Comparison of ENCODE assay signal across 24 cellular contexts in genomic region chr4:168723569-168723968, GRCh38.
DNase-seq lines count a peak whose midpoint lies in the region; ATAC-seq, FAIRE-seq and TF ChIP-seq lines count a peak whose summit lies in the region.
"Had no signal": no experiment of that assay in that cellular context is flagged by ENCODE, and none has a peak within 500 bp of the region (broad histone marks: within the 10 kb centered on the region; RNA-seq: fewer than 3 reads in every experiment).

No MANE protein-coding gene starts in this region.

- H3K27ac ChIP-seq in HepG2 (ENCODE audit: extremely low read length, insufficient read depth, low read length), result no peak overlapping the region
- H3K27ac ChIP-seq in right lobe of liver, result no peak overlapping the region
- H3K27ac ChIP-seq in GM12878 (ENCODE audit: control insufficient read depth, insufficient read depth), result no peak overlapping the region
- H3K27ac ChIP-seq in naive thymus-derived CD4-positive, alpha-beta T cell (ENCODE audit: low read depth, low read length), result no peak overlapping the region
- peak overlapping the region in 1 of 5 donors; percentile 8 for H3K27ac ChIP-seq in stomach
- H3K27ac ChIP-seq: BLaER1, cardiac muscle cell had no signal

- H2AFZ ChIP-seq in HepG2 (ENCODE audit: low read length), result no peak overlapping the region
- H2AFZ ChIP-seq in GM12878 (ENCODE audit: control insufficient read depth, low read depth, low read length), result no peak overlapping the region

- H3K4me2 ChIP-seq in HepG2 (ENCODE audit: low read depth, low read length) (no peak overlapping the region), GM12878 (ENCODE audit: control insufficient read depth, insufficient read depth) (no peak overlapping the region)
- H3K4me2 ChIP-seq: BLaER1 had no signal

- ATAC-seq in HepG2 (no peak), right lobe of liver (no peak), GM12878 (peak; percentile 42), HG02610 (IDR thresholded peaks at IDR 0.05; ENCODE audit: unreplicated experiment) (no peak)
- peak; percentile 3 for ATAC-seq in naive thymus-derived CD4-positive, alpha-beta T cell
- no peak for ATAC-seq in activated CD8-positive, alpha-beta memory T cell treated with anti-CD3 and anti-CD28 coated beads, Interleukin-2, amount 10 ng/mL, durations not matched to agents 7 days and 5 days
- ATAC-seq: HCT116 had no signal

- TF ChIP-seq RAD21 in HepG2 (CRISPR knock-in tag; IDR thresholded peaks at IDR 0.05) (no peak), GM12878 (IDR thresholded peaks at IDR 0.05; ENCODE audit: insufficient read depth, low read depth, low read length) (no peak)

- BruUV-seq in HepG2 (replicated peaks; lab: Mats Ljungman, UMichigan) (no TSS peak), GM12878 (replicated peaks; lab: Mats Ljungman, UMichigan) (no TSS peak)

- no peaks in the 10 kb centered on the region for H4K20me1 ChIP-seq in HepG2 (ENCODE audit: insufficient read depth, low read length)
- H4K20me1 ChIP-seq in GM12878 (ENCODE audit: control insufficient read depth, insufficient read depth), result no peaks in the 10 kb centered on the region
- H4K20me1 ChIP-seq: BLaER1 had no signal

- intact Hi-C loops in HepG2 (cut with micrococcal nuclease; ENCODE audit: unreplicated experiment) (no loop called here), right lobe of liver (cut with DNase I) (no loop called here), GM12878 (cut with micrococcal nuclease; ENCODE audit: unreplicated experiment) (loop anchor here (5.0 kb wide), 1 partner anchor 129 kb away; no protein-coding TSS in a partner anchor), stomach (cut with DNase I; ENCODE audit: low total_unique reads) (no loop called here)
- intact Hi-C loops in naive thymus-derived CD4-positive, alpha-beta T cell (cut with micrococcal nuclease), result no loop called here

- H3K79me2 ChIP-seq in HepG2 (ENCODE audit: insufficient read depth, low read length) (no peaks in the 10 kb centered on the region), GM12878 (ENCODE audit: control insufficient read depth, insufficient read depth, low read length) (no peaks in the 10 kb centered on the region)

- H3K9me3 Mint-ChIP-seq in naive thymus-derived CD4-positive, alpha-beta T cell, result peaks cover under 1 to 18% (median 6%) of the 10 kb centered on the region in 11 donors
- H3K9me3 Mint-ChIP-seq in activated CD8-positive, alpha-beta memory T cell treated with anti-CD3 and anti-CD28 coated beads, Interleukin-2, amount 10 ng/mL, durations not matched to agents 7 days and 5 days (ENCODE audit: low read depth), result no peaks in the 10 kb centered on the region
- H3K9me3 Mint-ChIP-seq: activated B cell treated with CpG ODN at 0.5 μM for 24 hours had no signal

- DNase-seq in HepG2 (ENCODE audit: low spot score), result no peak
- DNase-seq in right lobe of liver, result no peak
- no peak for DNase-seq in GM12878 (ENCODE audit: low read depth, low spot score)
- DNase-seq in naive thymus-derived CD4-positive, alpha-beta T cell, result no peak
- no peak for DNase-seq in stomach
- no peak for DNase-seq in activated CD8-positive, alpha-beta memory T cell treated with anti-CD3 and anti-CD28 coated beads, Interleukin-2, amount 10 ng/mL, durations not matched to agents 7 days and 5 days
- no peak for DNase-seq in iPS-NIHi7 (ENCODE audit: extremely low spot score)
- DNase-seq: activated B cell treated with CpG ODN at 0.5 μM for 24 hours; activated CD4-positive, alpha-beta memory T cell treated with anti-CD3 and anti-CD28 coated beads for 36 hours; Caco-2; NCI-H1417 treated with DMSO at 0.1 percent for 48 hours; NCI-H2107; NK-92 treated with Interleukin-12 subunit alpha and Interleukin-12 subunit beta, amount 100 ng/mL, for 24 hours; RPMI8226; stimulated activated CD4-positive, alpha-beta T cell treated with anti-CD3 and anti-CD28 coated beads, Interleukin-12 subunit alpha, Interleukin-12 subunit beta, amount 100 ng/mL, for 4 hours; stimulated activated CD4-positive, alpha-beta T cell treated with anti-CD3 and anti-CD28 coated beads, Interleukin-4, amount 100 ng/mL, for 4 hours had no signal

- no peak overlapping the region for H3K27ac Mint-ChIP-seq in naive thymus-derived CD4-positive, alpha-beta T cell
- no peak overlapping the region for H3K27ac Mint-ChIP-seq in activated CD8-positive, alpha-beta memory T cell treated with anti-CD3 and anti-CD28 coated beads, Interleukin-2, amount 10 ng/mL, durations not matched to agents 7 days and 5 days
- H3K27ac Mint-ChIP-seq: activated B cell treated with CpG ODN at 0.5 μM for 24 hours; activated CD4-positive, alpha-beta memory T cell treated with anti-CD3 and anti-CD28 coated beads for 36 hours; stimulated activated naive CD8-positive, alpha-beta T cell treated with anti-CD3 and anti-CD28 coated beads, Interleukin-15, Interleukin-2, amounts not matched to agents 100 ng/mL and 50 ng/mL, for 24 hours; type B pancreatic cell had no signal

- TF ChIP-seq EP300 in HepG2 (IDR thresholded peaks at IDR 0.05; ENCODE audit: low read depth in 2 of 2, low read length in 2 of 2), result no peak
- TF ChIP-seq EP300 in HepG2 (CRISPR knock-in tag; IDR thresholded peaks at IDR 0.05; ENCODE audit: borderline replicate concordance), result no peak
- TF ChIP-seq EP300 in GM12878 (IDR thresholded peaks at IDR 0.05; ENCODE audit: borderline replicate concordance in 1 of 2, control insufficient read depth in 1 of 2, low read depth in 2 of 2, low read length in 2 of 2), result no peak
- no peak for TF ChIP-seq EP300 in stomach (IDR thresholded peaks at IDR 0.05)

- TF ChIP-seq POLR2A in HepG2 (IDR thresholded peaks at IDR 0.05; ENCODE audit: insufficient read depth in 1 of 2, low read depth in 2 of 2, low read length in 2 of 2) (no peak), right lobe of liver (IDR thresholded peaks at IDR 0.05) (no peak), GM12878 (IDR thresholded peaks at IDR 0.05; ENCODE audit: low read depth, low read length) (no peak), stomach (IDR thresholded peaks at IDR 0.05) (no peak)

- SMC1A ChIA-PET in GM12878 (lab: Charles Lee; ENCODE audit: uncharacterized antibody, unreplicated experiment), result interaction anchor here (0.7 to 1.5 kb wide), 3 partner anchors 13 to 62 kb away, joined by 3 to 6 read pairs (median 4); no protein-coding TSS in a partner anchor

- in situ Hi-C loops in HepG2 (cut with HindIII; ENCODE audit: extremely low pct_ligation_motif_present, low pct_unique_long_range_greater_than_20kb) (no loop called here), GM12878 (cut with MboI) (no loop called here)

- POLR2A ChIA-PET in HepG2 (lab: Yijun Ruan, JAX) (no interaction called here), GM12878 (lab: Charles Lee) (interaction anchor here (0.7 to 0.9 kb wide), 2 partner anchors 10 kb away, joined by 6 to 8 read pairs; no protein-coding TSS in a partner anchor)
- POLR2A ChIA-PET in naive thymus-derived CD4-positive, alpha-beta T cell (lab: Charles Lee), result no interaction called here

- CTCF ChIA-PET in HepG2 (lab: Yijun Ruan, JAX; ENCODE audit: low intra/inter-chr PET ratio, low total read pairs) (no interaction called here), GM12878 (lab: Yijun Ruan, JAX) (interaction anchor here (3.2 kb wide), 1 partner anchor 11 kb away, joined by 30 read pairs; no protein-coding TSS in a partner anchor)
- CTCF ChIA-PET in naive thymus-derived CD4-positive, alpha-beta T cell (lab: Charles Lee), result no interaction called here
- CTCF ChIA-PET in activated CD8-positive, alpha-beta memory T cell treated with anti-CD3 and anti-CD28 coated beads, Interleukin-2, amount 10 ng/mL, durations not matched to agents 7 days and 5 days (lab: Charles Lee), result no interaction called here

- H3K9ac ChIP-seq in HepG2 (ENCODE audit: insufficient read depth, low read depth, low read length) (no peak overlapping the region), GM12878 (ENCODE audit: control insufficient read depth, insufficient read depth, low read length) (no peak overlapping the region)
- H3K9ac ChIP-seq: BLaER1 had no signal

- H3K4me1 ChIP-seq in HepG2 (ENCODE audit: insufficient read depth, low read length) (no peaks in the 10 kb centered on the region), right lobe of liver (no peaks in the 10 kb centered on the region), GM12878 (ENCODE audit: control insufficient read depth, insufficient read depth, low read length) (no peaks in the 10 kb centered on the region), stomach (peaks cover 0 to 4% (median 0%) of the 10 kb centered on the region in 4 donors)
- H3K4me1 ChIP-seq in naive thymus-derived CD4-positive, alpha-beta T cell (ENCODE audit: control insufficient read depth in 2 of 2, insufficient read depth in 2 of 2, low read length in 2 of 2), result no peaks in the 10 kb centered on the region
- H3K4me1 ChIP-seq: BLaER1, Caco-2 had no signal

- H3K27me3 Mint-ChIP-seq in naive thymus-derived CD4-positive, alpha-beta T cell, result peaks cover under 1 to 21% (median 12%) of the 10 kb centered on the region in 5 donors
- H3K27me3 Mint-ChIP-seq in activated CD8-positive, alpha-beta memory T cell treated with anti-CD3 and anti-CD28 coated beads, Interleukin-2, amount 10 ng/mL, durations not matched to agents 7 days and 5 days, result peaks cover 10% of the 10 kb centered on the region
- H3K27me3 Mint-ChIP-seq: type B pancreatic cell had no signal

- H3K4me1 Mint-ChIP-seq in naive thymus-derived CD4-positive, alpha-beta T cell, result peaks cover 7 to 20% (median 12%) of the 10 kb centered on the region in 7 donors
- H3K4me1 Mint-ChIP-seq in activated CD8-positive, alpha-beta memory T cell treated with anti-CD3 and anti-CD28 coated beads, Interleukin-2, amount 10 ng/mL, durations not matched to agents 7 days and 5 days, result peaks cover 13% of the 10 kb centered on the region

- TF ChIP-seq CTCF in HepG2 (CRISPR knock-in tag; IDR thresholded peaks at IDR 0.05) (no peak), right lobe of liver (IDR thresholded peaks at IDR 0.05) (no peak), GM12878 (IDR thresholded peaks at IDR 0.05 in 2 of 3, conservative IDR thresholded peaks at IDR 0.05 in 1 of 3; ENCODE audit: control insufficient read depth in 2 of 3, extremely low read depth in 1 of 3, insufficient read depth in 1 of 3, low read depth in 3 of 3, low read length in 3 of 3) (no peak), stomach (IDR thresholded peaks at IDR 0.05) (no peak)

- FAIRE-seq in HepG2 (lab: Jason Lieb, UNC), result no peak
- no peak for FAIRE-seq in GM12878 (lab: Jason Lieb, UNC)
- FAIRE-seq: GM12892 had no signal

- RAD21 ChIA-PET in GM12878 (lab: Charles Lee; ENCODE audit: unreplicated experiment), result interaction anchor here (0.7 to 3.2 kb wide), 5 partner anchors 11 to 539 kb away, joined by 3 to 23 read pairs (median 4); no protein-coding TSS in a partner anchor

- H3K9me3 ChIP-seq in HepG2 (ENCODE audit: low read length) (no peaks in the 10 kb centered on the region), right lobe of liver (no peaks in the 10 kb centered on the region), GM12878 (replicated peaks; ENCODE audit: control insufficient read depth, insufficient read depth, low read length) (no peaks in the 10 kb centered on the region), stomach (no peaks in the 10 kb centered on the region)
- H3K9me3 ChIP-seq in naive thymus-derived CD4-positive, alpha-beta T cell (ENCODE audit: control insufficient read depth in 2 of 3, low read length in 3 of 3), result no peaks in the 10 kb centered on the region
- H3K9me3 ChIP-seq: adrenal gland, Caco-2 had no signal

- H3K36me3 Mint-ChIP-seq in naive thymus-derived CD4-positive, alpha-beta T cell, result peaks cover 0 to 15% (median 0%) of the 10 kb centered on the region in 5 donors
- no peaks in the 10 kb centered on the region for H3K36me3 Mint-ChIP-seq in activated CD8-positive, alpha-beta memory T cell treated with anti-CD3 and anti-CD28 coated beads, Interleukin-2, amount 10 ng/mL, durations not matched to agents 7 days and 5 days
- H3K36me3 Mint-ChIP-seq: activated CD4-positive, alpha-beta memory T cell treated with anti-CD3 and anti-CD28 coated beads for 36 hours had no signal

- no peak overlapping the region for H3K4me3 Mint-ChIP-seq in naive thymus-derived CD4-positive, alpha-beta T cell
- no peak overlapping the region for H3K4me3 Mint-ChIP-seq in activated CD8-positive, alpha-beta memory T cell treated with anti-CD3 and anti-CD28 coated beads, Interleukin-2, amount 10 ng/mL, durations not matched to agents 7 days and 5 days
- H3K4me3 Mint-ChIP-seq: activated B cell treated with CpG ODN at 0.5 μM for 24 hours; activated CD4-positive, alpha-beta memory T cell treated with anti-CD3 and anti-CD28 coated beads for 36 hours; stimulated activated naive CD8-positive, alpha-beta T cell treated with anti-CD3 and anti-CD28 coated beads, Interleukin-15, Interleukin-2, amounts not matched to agents 100 ng/mL and 50 ng/mL, for 24 hours; type B pancreatic cell had no signal

- WGBS in HepG2 (ENCODE audit: low lambda C conversion rate), result 1% methylated on average over 4 of the region's 4 CpGs
- 54% methylated on average over 4 of the region's 4 CpGs for WGBS in right lobe of liver (ENCODE audit: insufficient coverage, low coverage, low lambda C conversion rate, missing lambda C conversion rate)
- 6% methylated on average over 4 of the region's 4 CpGs for WGBS in GM12878 (ENCODE audit: insufficient coverage, insufficient replicate concordance, low lambda C conversion rate, missing lambda C conversion rate)
- WGBS in stomach, 5 donors, result 76 to 84% (median 83%) methylated on average over 4 of the region's 4 CpGs

- no peaks in the 10 kb centered on the region; a peak in 1 of 5 replicates for H3K27me3 ChIP-seq in HepG2 (ENCODE audit: control insufficient read depth in 1 of 2, insufficient read depth in 2 of 2, low read length in 2 of 2)
- no peaks in the 10 kb centered on the region for H3K27me3 ChIP-seq in right lobe of liver
- no peaks in the 10 kb centered on the region for H3K27me3 ChIP-seq in GM12878 (replicated peaks in 1 of 2; ENCODE audit: control insufficient read depth in 2 of 2, insufficient read depth in 2 of 2, low read length in 1 of 2)
- H3K27me3 ChIP-seq in naive thymus-derived CD4-positive, alpha-beta T cell (ENCODE audit: control insufficient read depth in 2 of 2, insufficient read depth in 2 of 2, low read length in 2 of 2), result no peaks in the 10 kb centered on the region
- H3K27me3 ChIP-seq in stomach, result no peaks in the 10 kb centered on the region
- H3K27me3 ChIP-seq: adrenal gland, BLaER1, cardiac muscle cell had no signal

- no peaks in the 10 kb centered on the region for H3K36me3 ChIP-seq in HepG2 (replicated peaks in 1 of 2; ENCODE audit: control insufficient read depth in 1 of 2, insufficient read depth in 2 of 2, low read length in 2 of 2)
- no peaks in the 10 kb centered on the region for H3K36me3 ChIP-seq in right lobe of liver
- no peaks in the 10 kb centered on the region for H3K36me3 ChIP-seq in GM12878 (ENCODE audit: control insufficient read depth in 2 of 2, insufficient read depth in 2 of 2, low read length in 1 of 2)
- no peaks in the 10 kb centered on the region for H3K36me3 ChIP-seq in naive thymus-derived CD4-positive, alpha-beta T cell (ENCODE audit: control insufficient read depth in 2 of 3, insufficient read depth in 3 of 3, low read length in 3 of 3)
- no peaks in the 10 kb centered on the region for H3K36me3 ChIP-seq in stomach
- H3K36me3 ChIP-seq: adrenal gland, BLaER1 had no signal

- H3K4me3 ChIP-seq in HepG2 (replicated peaks in 1 of 3; ENCODE audit: insufficient read depth in 1 of 3, low read depth in 2 of 3, low read length in 3 of 3) (no peak overlapping the region), right lobe of liver (no peak overlapping the region), GM12878 (no peak overlapping the region), stomach (no peak overlapping the region)
- H3K4me3 ChIP-seq in naive thymus-derived CD4-positive, alpha-beta T cell (ENCODE audit: low read length), result no peak overlapping the region
- H3K4me3 ChIP-seq: adrenal gland, BLaER1, cardiac muscle cell had no signal

Comparison
In these comparisons a context has a peak if more than half of its experiments do, and no peak if none do; other contexts are left out.
1. ATAC-seq: peak in GM12878 (single experiment) and naive thymus-derived CD4-positive, alpha-beta T cell (single experiment); none in HepG2 (single experiment), right lobe of liver (0 of 4), activated CD8-positive, alpha-beta memory T cell treated with anti-CD3 and anti-CD28 coated beads, Interleukin-2, amount 10 ng/mL, durations not matched to agents 7 days and 5 days (single experiment) and HG02610 (single experiment).